In genomic region chr1:100457683-100458082, GRCh38 we compare ENCODE assay signal across 14 cellular contexts.
DNase-seq lines count a peak whose midpoint lies in the region; ATAC-seq and TF ChIP-seq lines count a peak whose summit lies in the region.
"Had no signal": no experiment of that assay in that cellular context is flagged by ENCODE, and none has a peak within 500 bp of the region (broad histone marks: within the 10 kb centered on the region; RNA-seq: fewer than 3 reads in every experiment).

No MANE protein-coding gene starts in this region.

- ATAC-seq in CD4-positive, alpha-beta T cell (ENCODE audit: poor library complexity), result no peak
- ATAC-seq in T-helper 17 cell (no peak), memory B cell (ENCODE audit: low read depth) (no peak)

- peaks cover 51% of the 10 kb centered on the region for H3K4me1 Mint-ChIP-seq in activated CD4-positive, alpha-beta memory T cell treated with anti-CD3 and anti-CD28 coated beads for 36 hours (ENCODE audit: low read depth)
- peaks cover 56% of the 10 kb centered on the region for H3K4me1 Mint-ChIP-seq in activated CD4-positive, alpha-beta memory T cell treated with anti-CD3 and anti-CD28 coated beads, Interleukin-2, amount 10 ng/mL, durations not matched to agents 7 days and 5 days
- H3K4me1 Mint-ChIP-seq in CD4-positive, alpha-beta T cell (ENCODE audit: low read depth), result peaks cover 80% of the 10 kb centered on the region
- H3K4me1 Mint-ChIP-seq in T-helper 17 cell, result peaks cover 39% of the 10 kb centered on the region
- H3K4me1 Mint-ChIP-seq in memory B cell, result peaks cover 7% of the 10 kb centered on the region
- H3K4me1 Mint-ChIP-seq in T-helper 2 cell treated with Interferon-gamma antibody and Interleukin-4, amounts not matched to agents 5 μg/mL and 100 μg/mL, for 36 hours (ENCODE audit: low read depth), result peaks cover 39% of the 10 kb centered on the region

- no peaks in the 10 kb centered on the region for H3K27me3 Mint-ChIP-seq in activated CD4-positive, alpha-beta memory T cell treated with anti-CD3 and anti-CD28 coated beads for 36 hours
- no peaks in the 10 kb centered on the region for H3K27me3 Mint-ChIP-seq in activated CD4-positive, alpha-beta memory T cell treated with anti-CD3 and anti-CD28 coated beads, Interleukin-2, amount 10 ng/mL, durations not matched to agents 7 days and 5 days
- H3K27me3 Mint-ChIP-seq in CD4-positive, alpha-beta T cell, result no peaks in the 10 kb centered on the region
- no peaks in the 10 kb centered on the region for H3K27me3 Mint-ChIP-seq in T-helper 17 cell
- no peaks in the 10 kb centered on the region for H3K27me3 Mint-ChIP-seq in memory B cell
- H3K27me3 Mint-ChIP-seq in T-helper 2 cell treated with Interferon-gamma antibody and Interleukin-4, amounts not matched to agents 5 μg/mL and 100 μg/mL, for 36 hours (ENCODE audit: low read depth), result no peaks in the 10 kb centered on the region
- H3K27me3 Mint-ChIP-seq: CD4-positive, CD25-positive, alpha-beta regulatory T cell had no signal

- CTCF ChIA-PET in activated CD4-positive, alpha-beta memory T cell treated with anti-CD3 and anti-CD28 coated beads for 36 hours (lab: Charles Lee), result interaction anchor here (1.8 to 8.4 kb wide), 11 partner anchors 9 to 411 kb away, joined by 6 to 116 read pairs (median 11); partner anchors contain the start of genes CDC14A and RTCA
- CTCF ChIA-PET in activated CD4-positive, alpha-beta memory T cell treated with anti-CD3 and anti-CD28 coated beads, Interleukin-2, amount 10 ng/mL, durations not matched to agents 7 days and 5 days (lab: Charles Lee), result interaction anchor here (0.6 to 7.7 kb wide), 8 partner anchors 10 to 318 kb away, joined by 3 to 114 read pairs (median 6); partner anchors contain the start of genes CDC14A and RTCA
- CTCF ChIA-PET in CD4-positive, alpha-beta T cell (lab: Charles Lee), result interaction anchor here (0.7 to 7.0 kb wide), 3 partner anchors 35 to 906 kb away, joined by 3 to 40 read pairs (median 26); partner anchors contain the start of gene CDC14A

- peak overlapping the region; percentile 39 for H3K27ac Mint-ChIP-seq in activated CD4-positive, alpha-beta memory T cell treated with anti-CD3 and anti-CD28 coated beads for 36 hours
- H3K27ac Mint-ChIP-seq in activated CD4-positive, alpha-beta memory T cell treated with anti-CD3 and anti-CD28 coated beads, Interleukin-2, amount 10 ng/mL, durations not matched to agents 7 days and 5 days, result no peak overlapping the region
- H3K27ac Mint-ChIP-seq in CD4-positive, alpha-beta T cell, result peak overlapping the region; percentile 65
- H3K27ac Mint-ChIP-seq in T-helper 17 cell, result peak overlapping the region; percentile 91
- peak overlapping the region; percentile 60 for H3K27ac Mint-ChIP-seq in memory B cell
- no peak overlapping the region for H3K27ac Mint-ChIP-seq in T-helper 2 cell treated with Interferon-gamma antibody and Interleukin-4, amounts not matched to agents 5 μg/mL and 100 μg/mL, for 36 hours

- H3K27me3 ChIP-seq in CD4-positive, alpha-beta T cell (ENCODE audit: control insufficient read depth, insufficient read depth, low read length), result no peaks in the 10 kb centered on the region
- H3K27me3 ChIP-seq: BLaER1 treated with 17β-estradiol and CSF1 and Interleukin-3, amounts not matched to agents 10 nM and 100 nM had no signal

- H3K9me3 Mint-ChIP-seq in activated CD4-positive, alpha-beta memory T cell treated with anti-CD3 and anti-CD28 coated beads for 36 hours, result no peaks in the 10 kb centered on the region
- H3K9me3 Mint-ChIP-seq in activated CD4-positive, alpha-beta memory T cell treated with anti-CD3 and anti-CD28 coated beads, Interleukin-2, amount 10 ng/mL, durations not matched to agents 7 days and 5 days, result no peaks in the 10 kb centered on the region
- H3K9me3 Mint-ChIP-seq in CD4-positive, alpha-beta T cell, result no peaks in the 10 kb centered on the region
- no peaks in the 10 kb centered on the region for H3K9me3 Mint-ChIP-seq in memory B cell
- no peaks in the 10 kb centered on the region for H3K9me3 Mint-ChIP-seq in T-helper 2 cell treated with Interferon-gamma antibody and Interleukin-4, amounts not matched to agents 5 μg/mL and 100 μg/mL, for 36 hours
- H3K9me3 Mint-ChIP-seq: CD4-positive, CD25-positive, alpha-beta regulatory T cell had no signal

- POLR2A ChIA-PET in activated CD4-positive, alpha-beta memory T cell treated with anti-CD3 and anti-CD28 coated beads for 36 hours (lab: Charles Lee), result interaction anchor here (3.8 kb wide), 1 partner anchor 105 kb away, joined by 11 read pairs; the partner anchor contains the start of gene CDC14A
- POLR2A ChIA-PET in activated CD4-positive, alpha-beta memory T cell treated with anti-CD3 and anti-CD28 coated beads, Interleukin-2, amount 10 ng/mL, durations not matched to agents 7 days and 5 days (lab: Charles Lee), result interaction anchor here (1.0 to 5.8 kb wide), 4 partner anchors 10 to 420 kb away, joined by 3 to 69 read pairs (median 3); partner anchors contain the start of gene CDC14A
- POLR2A ChIA-PET in CD4-positive, alpha-beta T cell (lab: Charles Lee), result interaction anchor here (1.6 to 6.6 kb wide), 2 partner anchors 10 to 105 kb away, joined by 4 to 44 read pairs; partner anchors contain the start of gene CDC14A

- H3K27ac ChIP-seq in CD4-positive, alpha-beta T cell (ENCODE audit: low read depth, low read length), result no peak overlapping the region
- H3K27ac ChIP-seq: BLaER1 treated with 17β-estradiol and CSF1 and Interleukin-3, amounts not matched to agents 10 nM and 100 nM had no signal

- no peaks in the 10 kb centered on the region for H3K9me3 ChIP-seq in CD4-positive, alpha-beta T cell (ENCODE audit: control insufficient read depth, low read length)
- H3K9me3 ChIP-seq in T-helper 17 cell (ENCODE audit: control insufficient read depth, low read length, poor library complexity, severe bottlenecking), result no peaks in the 10 kb centered on the region
- H3K9me3 ChIP-seq: BLaER1 treated with 17β-estradiol and CSF1 and Interleukin-3, amounts not matched to agents 10 nM and 100 nM; HAP-1 had no signal

- TF ChIP-seq CTCF in CD4-positive, alpha-beta T cell (IDR thresholded peaks at IDR 0.05), result no peak

- H3K4me3 Mint-ChIP-seq in activated CD4-positive, alpha-beta memory T cell treated with anti-CD3 and anti-CD28 coated beads for 36 hours, result no peak overlapping the region
- H3K4me3 Mint-ChIP-seq in activated CD4-positive, alpha-beta memory T cell treated with anti-CD3 and anti-CD28 coated beads, Interleukin-2, amount 10 ng/mL, durations not matched to agents 7 days and 5 days, result no peak overlapping the region
- H3K4me3 Mint-ChIP-seq in CD4-positive, alpha-beta T cell, result peak overlapping the region; percentile 15
- H3K4me3 Mint-ChIP-seq in T-helper 17 cell (no peak overlapping the region), memory B cell (no peak overlapping the region)
- H3K4me3 Mint-ChIP-seq in T-helper 2 cell treated with Interferon-gamma antibody and Interleukin-4, amounts not matched to agents 5 μg/mL and 100 μg/mL, for 36 hours, result no peak overlapping the region

- peaks cover 5% of the 10 kb centered on the region for H3K36me3 Mint-ChIP-seq in activated CD4-positive, alpha-beta memory T cell treated with anti-CD3 and anti-CD28 coated beads for 36 hours
- H3K36me3 Mint-ChIP-seq in activated CD4-positive, alpha-beta memory T cell treated with anti-CD3 and anti-CD28 coated beads, Interleukin-2, amount 10 ng/mL, durations not matched to agents 7 days and 5 days (ENCODE audit: low read depth), result peaks cover 31% of the 10 kb centered on the region
- peaks cover 85% of the 10 kb centered on the region for H3K36me3 Mint-ChIP-seq in CD4-positive, alpha-beta T cell (ENCODE audit: low read depth)
- H3K36me3 Mint-ChIP-seq in T-helper 17 cell (ENCODE audit: low read depth) (peaks cover 6% of the 10 kb centered on the region), memory B cell (peaks cover 3% of the 10 kb centered on the region)
- peaks cover 28% of the 10 kb centered on the region for H3K36me3 Mint-ChIP-seq in T-helper 2 cell treated with Interferon-gamma antibody and Interleukin-4, amounts not matched to agents 5 μg/mL and 100 μg/mL, for 36 hours (ENCODE audit: low read depth)

- DNase-seq in activated CD4-positive, alpha-beta memory T cell treated with anti-CD3 and anti-CD28 coated beads for 36 hours, result no peak
- DNase-seq in activated CD4-positive, alpha-beta memory T cell treated with anti-CD3 and anti-CD28 coated beads, Interleukin-2, amount 10 ng/mL, durations not matched to agents 7 days and 5 days, result no peak
- no peak for DNase-seq in CD4-positive, alpha-beta T cell
- no peak for DNase-seq in T-helper 17 cell
- DNase-seq in memory B cell (ENCODE audit: low spot score in 2 of 2), result no peak
- no peak for DNase-seq in T-helper 2 cell treated with Interferon-gamma antibody and Interleukin-4, amounts not matched to agents 5 μg/mL and 100 μg/mL, for 36 hours (ENCODE audit: low spot score)
- no peak for DNase-seq in NCI-H2029 (lab: John Stamatoyannopoulos, UW)
- DNase-seq: 8988T; ACHN; CD4-positive, CD25-positive, alpha-beta regulatory T cell; DMS79; GOT3 had no signal

- intact Hi-C loops in activated CD4-positive, alpha-beta memory T cell treated with anti-CD3 and anti-CD28 coated beads for 36 hours (cut with micrococcal nuclease), result loop anchor here (2.0 to 10.0 kb wide), 2 partner anchors 105 to 493 kb away; partner anchors contain the start of genes CDC14A and SLC35A3
- intact Hi-C loops in CD4-positive, alpha-beta T cell (cut with DNase I, micrococcal nuclease), result loop anchor here (2.0 to 5.0 kb wide), 5 partner anchors 13 to 650 kb away; no protein-coding TSS in a partner anchor

Comparison
In these comparisons a context has a peak if more than half of its experiments do, and no peak if none do; other contexts are left out.
1. H3K27ac Mint-ChIP-seq: peak in activated CD4-positive, alpha-beta memory T cell treated with anti-CD3 and anti-CD28 coated beads for 36 hours (single experiment), CD4-positive, alpha-beta T cell (single experiment), T-helper 17 cell (single experiment) and memory B cell (single experiment); none in activated CD4-positive, alpha-beta memory T cell treated with anti-CD3 and anti-CD28 coated beads, Interleukin-2, amount 10 ng/mL, durations not matched to agents 7 days and 5 days (single experiment) and T-helper 2 cell treated with Interferon-gamma antibody and Interleukin-4, amounts not matched to agents 5 μg/mL and 100 μg/mL, for 36 hours (single experiment).